9 cellular contexts compared by ENCODE assay signal in genomic region chr18:79588636-79589481, GRCh38.
DNase-seq lines count a peak whose midpoint lies in the region; ATAC-seq and TF ChIP-seq lines count a peak whose summit lies in the region.
"Had no signal": no experiment of that assay in that cellular context is flagged by ENCODE, and none has a peak within 500 bp of the region (broad histone marks: within the 10 kb centered on the region; RNA-seq: fewer than 3 reads in every experiment).

No MANE protein-coding gene starts in this region.

- ATAC-seq in HG02885 (IDR thresholded peaks at IDR 0.05; ENCODE audit: poor library complexity, unreplicated experiment): no peak

- no peaks in the 10 kb centered on the region for H3K36me3 Mint-ChIP-seq in neural crest cell (ENCODE audit: low read depth)
- H3K36me3 Mint-ChIP-seq: activated naive CD8-positive, alpha-beta T cell had no signal

- H3K9me3 Mint-ChIP-seq in neural crest cell: peaks cover 3% of the 10 kb centered on the region

- H3K27me3 Mint-ChIP-seq in neural crest cell (ENCODE audit: low read depth): peaks cover 15% of the 10 kb centered on the region

- peak overlapping the region; percentile 89 for H3K27ac Mint-ChIP-seq in neural crest cell (ENCODE audit: unreplicated experiment)
- H3K27ac Mint-ChIP-seq: activated naive CD8-positive, alpha-beta T cell had no signal

- no peak overlapping the region for H3K4me3 Mint-ChIP-seq in neural crest cell
- H3K4me3 Mint-ChIP-seq: activated naive CD8-positive, alpha-beta T cell had no signal

- H3K4me1 Mint-ChIP-seq in neural crest cell: peaks cover 10% of the 10 kb centered on the region

- no peak for TF ChIP-seq CTCF in neural crest cell (conservative IDR thresholded peaks at IDR 0.05)

- DNase-seq in AG08395 (ENCODE audit: low spot score) (peak; percentile 86), NCI-H446 (lab: John Stamatoyannopoulos, UW) (peak; percentile 56 to 82), fibroblast of the conjunctiva (ENCODE audit: low read depth) (peak; percentile 77), neural crest cell (ENCODE audit: low read depth, low spot score) (no peak), occipital lobe (lab: John Stamatoyannopoulos, UW) (no peak)
- no peak for DNase-seq in stimulated activated CD4-positive, alpha-beta T cell treated with anti-CD3 and anti-CD28 coated beads, Interleukin-4, amount 100 ng/mL, for 24 hours
- no peak for DNase-seq in activated CD4-positive, alpha-beta T cell treated with anti-CD3 and anti-CD28 coated beads, Interleukin-2, amount 50 U/mL, for 1 hour

Comparison
In these comparisons a context has a peak if more than half of its experiments do, and no peak if none do; other contexts are left out.
1. DNase-seq: peak in AG08395 (single experiment), NCI-H446 (2 of 2) and fibroblast of the conjunctiva (single experiment); none in neural crest cell (single experiment), stimulated activated CD4-positive, alpha-beta T cell treated with anti-CD3 and anti-CD28 coated beads, Interleukin-4, amount 100 ng/mL, for 24 hours (single experiment), activated CD4-positive, alpha-beta T cell treated with anti-CD3 and anti-CD28 coated beads, Interleukin-2, amount 50 U/mL, for 1 hour (single experiment) and occipital lobe (single experiment).